In genomic region chr16:3148256-3149192, GRCh38 we compare ENCODE assay signal across 11 cellular contexts. TPM values are rescaled to one million over a fixed set of nuclear protein-coding genes. Genes with fewer than 3 reads are reported as not detected.
DNase-seq lines count a peak whose midpoint lies in the region; ATAC-seq and TF ChIP-seq lines count a peak whose summit lies in the region.
"Had no signal": no experiment of that assay in that cellular context is flagged by ENCODE, and none has a peak within 500 bp of the region (broad histone marks: within the 10 kb centered on the region; RNA-seq: fewer than 3 reads in every experiment).

No MANE protein-coding gene starts in this region.

- CTCF ChIA-PET in activated naive CD4-positive, alpha-beta T cell treated with anti-CD3 and anti-CD28 coated beads, Interleukin-2, amount 10 ng/mL, durations not matched to agents 7 days and 5 days (lab: Charles Lee), result interaction anchor here (0.6 to 3.0 kb wide), 10 partner anchors 9 to 89 kb away, joined by 3 to 10 read pairs (median 5); partner anchors contain the start of gene ZNF213
- CTCF ChIA-PET in RWPE1 (lab: Yijun Ruan, JAX), result interaction anchor here (0.6 to 1.5 kb wide), 3 partner anchors 19 to 479 kb away, joined by 4 read pairs; no protein-coding TSS in a partner anchor

- no peak for ATAC-seq in stimulated activated naive CD8-positive, alpha-beta T cell treated with anti-CD3 and anti-CD28 coated beads, Interleukin-15, amount 100 ng/mL, for 72 hours
- ATAC-seq in HG03460 (IDR thresholded peaks at IDR 0.05; ENCODE audit: unreplicated experiment), result no peak

- TF ChIP-seq CTCF in RWPE1 (conservative IDR thresholded peaks at IDR 0.05; ENCODE audit: low read depth), result no peak

- peaks cover 42% of the 10 kb centered on the region for H3K27me3 Mint-ChIP-seq in activated naive CD4-positive, alpha-beta T cell treated with anti-CD3 and anti-CD28 coated beads, Interleukin-2, amount 10 ng/mL, durations not matched to agents 7 days and 5 days
- peaks cover 26 to 30% (median 27%) of the 10 kb centered on the region in 3 donors for H3K27me3 Mint-ChIP-seq in immature natural killer cell (ENCODE audit: low read depth in 3 of 3)
- H3K27me3 Mint-ChIP-seq in stimulated activated naive CD8-positive, alpha-beta T cell treated with anti-CD3 and anti-CD28 coated beads, Interleukin-15, amount 100 ng/mL, for 72 hours, result no peaks in the 10 kb centered on the region

- H3K9me3 Mint-ChIP-seq in activated naive CD4-positive, alpha-beta T cell treated with anti-CD3 and anti-CD28 coated beads, Interleukin-2, amount 10 ng/mL, durations not matched to agents 7 days and 5 days, result no peaks in the 10 kb centered on the region
- H3K9me3 Mint-ChIP-seq in immature natural killer cell, result no peaks in the 10 kb centered on the region
- no peaks in the 10 kb centered on the region for H3K9me3 Mint-ChIP-seq in stimulated activated naive CD8-positive, alpha-beta T cell treated with anti-CD3 and anti-CD28 coated beads, Interleukin-15, amount 100 ng/mL, for 72 hours

- DNase-seq in activated naive CD4-positive, alpha-beta T cell treated with anti-CD3 and anti-CD28 coated beads, Interleukin-2, amount 10 ng/mL, durations not matched to agents 7 days and 5 days, result no peak
- DNase-seq in activated naive CD4-positive, alpha-beta T cell (lab: John Stamatoyannopoulos, UW), result no peak
- DNase-seq in RWPE1 (ENCODE audit: low spot score) (no peak), immature natural killer cell (no peak), SKM-1 treated with dmso at 0.1 percent for 144 hours (lab: John Stamatoyannopoulos, UW; ENCODE audit: unreplicated experiment) (no peak)
- DNase-seq in stimulated activated naive CD8-positive, alpha-beta T cell treated with anti-CD3 and anti-CD28 coated beads, Interleukin-15, amount 100 ng/mL, for 72 hours, result no peak
- no peak for DNase-seq in central memory CD4-positive, alpha-beta T cell
- DNase-seq: activated gamma-delta T cell treated with Interleukin-2 at 50 U/mL for 16 hours, NCI-H1048, NCI-H345 had no signal

- peak overlapping the region; percentile 42 for H3K27ac Mint-ChIP-seq in activated naive CD4-positive, alpha-beta T cell treated with anti-CD3 and anti-CD28 coated beads, Interleukin-2, amount 10 ng/mL, durations not matched to agents 7 days and 5 days
- H3K27ac Mint-ChIP-seq in immature natural killer cell, result peak overlapping the region in 5 of 6 donors; percentile 20 to 92 (median 57)
- no peak overlapping the region for H3K27ac Mint-ChIP-seq in stimulated activated naive CD8-positive, alpha-beta T cell treated with anti-CD3 and anti-CD28 coated beads, Interleukin-15, amount 100 ng/mL, for 72 hours

- peaks cover 27% of the 10 kb centered on the region for H3K4me1 Mint-ChIP-seq in activated naive CD4-positive, alpha-beta T cell treated with anti-CD3 and anti-CD28 coated beads, Interleukin-2, amount 10 ng/mL, durations not matched to agents 7 days and 5 days
- peaks cover 28 to 39% of the 10 kb centered on the region in 2 donors for H3K4me1 Mint-ChIP-seq in immature natural killer cell
- peaks cover 36% of the 10 kb centered on the region for H3K4me1 Mint-ChIP-seq in stimulated activated naive CD8-positive, alpha-beta T cell treated with anti-CD3 and anti-CD28 coated beads, Interleukin-15, amount 100 ng/mL, for 72 hours

- peak overlapping the region; percentile 90 for H3K27ac ChIP-seq in RWPE1

- H3K36me3 Mint-ChIP-seq in activated naive CD4-positive, alpha-beta T cell treated with anti-CD3 and anti-CD28 coated beads, Interleukin-2, amount 10 ng/mL, durations not matched to agents 7 days and 5 days, result peaks cover 6% of the 10 kb centered on the region
- H3K36me3 Mint-ChIP-seq in immature natural killer cell, result no peaks in the 10 kb centered on the region

- H3K4me3 Mint-ChIP-seq in activated naive CD4-positive, alpha-beta T cell treated with anti-CD3 and anti-CD28 coated beads, Interleukin-2, amount 10 ng/mL, durations not matched to agents 7 days and 5 days, result peak overlapping the region; percentile 83
- H3K4me3 Mint-ChIP-seq in immature natural killer cell, result peak overlapping the region; percentile 65 to 94 (median 86)
- H3K4me3 Mint-ChIP-seq in stimulated activated naive CD8-positive, alpha-beta T cell treated with anti-CD3 and anti-CD28 coated beads, Interleukin-15, amount 100 ng/mL, for 72 hours, result peak overlapping the region; percentile 84 to 98

- POLR2A ChIA-PET in RWPE1 (lab: Yijun Ruan, JAX; ENCODE audit: low non-redundant PET), result no interaction called here

RNA-seq across cellular contexts. Expression of gene ZNF213, which starts 13.7 kb away (rescaled TPM):
- 1 to 10 TPM; 1.7 to 4.5 (median 2.4) TPM for polyA plus RNA-seq in immature natural killer cell

RNA-seq across cellular contexts. Expression of gene ZNF205, which starts 36.1 kb away (rescaled TPM):
- polyA plus RNA-seq in immature natural killer cell, result under 1 TPM in 1 of 3 donors, not detected in 2; 0.13 TPM

RNA-seq across cellular contexts. Expression of gene OR1F1, which starts 39.5 kb away (rescaled TPM):
- not detected for polyA plus RNA-seq in immature natural killer cell

RNA-seq across cellular contexts. Expression of gene ZSCAN10, which starts 49.4 kb away (rescaled TPM):
- under 1 TPM in 1 of 3 donors, not detected in 2; 0.13 TPM for polyA plus RNA-seq in immature natural killer cell

Comparison
In these comparisons a context has a peak if more than half of its experiments do, and no peak if none do; other contexts are left out.
1. H3K27ac Mint-ChIP-seq: peak in activated naive CD4-positive, alpha-beta T cell treated with anti-CD3 and anti-CD28 coated beads, Interleukin-2, amount 10 ng/mL, durations not matched to agents 7 days and 5 days (single experiment) and immature natural killer cell (5 of 6); none in stimulated activated naive CD8-positive, alpha-beta T cell treated with anti-CD3 and anti-CD28 coated beads, Interleukin-15, amount 100 ng/mL, for 72 hours (0 of 2).
2. Peak in every context shown above with its lines, with median percentiles within 50 percentile points of each other: H3K4me3 Mint-ChIP-seq.